Comparison of ENCODE assay signal across 2 cellular contexts in genomic region chr5:75717082-75717922, GRCh38.
A peak's percentile ranks its signal among the peaks of the same experiment; 100 is the strongest.
TF ChIP-seq lines count a peak whose summit lies in the region.

POC5 (minus strand) TSS chr5:75717437; CDS start chr5:75712937, 4,500 bp downstream.

TF ChIP-seq in IMR-90, 13 proteins besides CTCF, POLR2A, EP300 and RAD21 (continued from another document):
- TF ChIP-seq SMC3 (IDR thresholded peaks at IDR 0.05; ENCODE audit: low read depth, low read length) (no peak), NFE2L2 (IDR thresholded peaks at IDR 0.05; ENCODE audit: low read depth, low read length) (no peak; the same call in 1 of the 2 replicates), RFX5 (IDR thresholded peaks at IDR 0.05; ENCODE audit: low read depth, low read length) (no peak), CEBPB (IDR thresholded peaks at IDR 0.05; ENCODE audit: low read depth, low read length) (no peak; the same call in 1 of the 2 replicates), MAFK (IDR thresholded peaks at IDR 0.05; ENCODE audit: low read depth, low read length) (peak; percentile 75)

TF ChIP-seq in endothelial cell of umbilical vein, 7 proteins besides CTCF, POLR2A, EP300 and RAD21 (continued from another document):
- peak; percentile 67 for TF ChIP-seq MAX (IDR thresholded peaks at IDR 0.05; ENCODE audit: insufficient read depth, insufficient read length)
TF ChIP-seq in endothelial cell of umbilical vein: peak in this region for 4.
